Comparison of ENCODE assay signal across 2 cellular contexts in genomic region chr17:21344801-21345200, GRCh38. TPM values are rescaled to one million over a fixed set of nuclear protein-coding genes. Genes with fewer than 3 reads are reported as not detected.
"Had no signal": no experiment of that assay in that cellular context is flagged by ENCODE, and none has a peak within 500 bp of the region (broad histone marks: within the 10 kb centered on the region; RNA-seq: fewer than 3 reads in every experiment).

No MANE protein-coding gene starts in this region.

RNA-seq across cellular contexts. Expression of gene KCNJ12, which starts 31.4 kb away (rescaled TPM):
- total RNA-seq: lung microvascular endothelial cell; naive thymus-derived CD8-positive, alpha-beta T cell had no signal
